Comparison of ENCODE assay signal across 8 cellular contexts in the genomic region with DNA sequence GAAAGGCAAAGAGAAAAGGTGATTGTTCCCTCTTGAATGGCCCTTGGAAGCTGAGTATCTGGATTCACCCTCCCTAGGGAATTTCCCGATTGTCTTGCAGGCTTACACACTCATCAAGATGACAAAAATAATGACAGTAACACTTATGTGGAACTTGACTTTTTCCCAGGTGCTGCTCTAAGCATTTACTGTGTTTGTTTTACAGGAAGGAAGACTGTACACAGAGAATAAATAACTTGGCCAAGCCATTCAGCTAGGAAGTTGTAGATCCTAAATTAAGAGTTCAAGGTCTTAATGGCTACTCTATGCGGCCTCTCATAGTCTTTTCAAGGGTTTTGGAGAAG. TPM values are rescaled to one million over a fixed set of nuclear protein-coding genes. Genes with fewer than 3 reads are reported as not detected.
DNase-seq lines count a peak whose midpoint lies in the region; ATAC-seq and TF ChIP-seq lines count a peak whose summit lies in the region.

No MANE protein-coding gene starts in this region.

- ATAC-seq in RWPE2 (ENCODE audit: low read depth) = no peak
- ATAC-seq in HG03439 (IDR thresholded peaks at IDR 0.05; ENCODE audit: unreplicated experiment) = no peak
- no peak for ATAC-seq in HG03571 (IDR thresholded peaks at IDR 0.05; ENCODE audit: unreplicated experiment)

- H3K4me3 ChIP-seq in RWPE2 (ENCODE audit: severe bottlenecking) = peak overlapping the region; percentile 41
- peak overlapping the region; percentile 61 to 72 (median 65) for H3K4me3 ChIP-seq in skeletal muscle tissue (ENCODE audit: low read length in 3 of 3)

- no peaks in the 10 kb centered on the region for H3K4me1 ChIP-seq in RWPE2 (ENCODE audit: insufficient read depth, poor library complexity, severe bottlenecking)
- peaks cover 5 to 9% (median 7%) of the 10 kb centered on the region in 3 donors for H3K4me1 ChIP-seq in skeletal muscle tissue (ENCODE audit: control insufficient read depth in 3 of 3, insufficient read depth in 3 of 3, low read length in 3 of 3)

- no peak overlapping the region for H3K27ac ChIP-seq in RWPE2 (ENCODE audit: poor library complexity, severe bottlenecking)
- no peak overlapping the region for H3K27ac ChIP-seq in skeletal muscle tissue (ENCODE audit: low read depth, low read length)

- H3K9me3 ChIP-seq in RWPE2 (ENCODE audit: severe bottlenecking) = peaks cover 9% of the 10 kb centered on the region
- peaks cover 0 to under 1% (median 0%) of the 10 kb centered on the region in 3 donors for H3K9me3 ChIP-seq in skeletal muscle tissue (ENCODE audit: control insufficient read depth in 3 of 3, low read length in 3 of 3)

- H3K36me3 ChIP-seq in RWPE2 (ENCODE audit: low read depth) = no peaks in the 10 kb centered on the region
- H3K36me3 ChIP-seq in skeletal muscle tissue (ENCODE audit: control insufficient read depth in 3 of 3, insufficient read depth in 3 of 3, low read length in 3 of 3) = no peaks in the 10 kb centered on the region

- DNase-seq in NCI-H1417 (lab: John Stamatoyannopoulos, UW) = peak; percentile 0 to 71 (median 15)
- no peak for DNase-seq in NCI-H1417 treated with DMSO at 0.1 percent for 48 hours (lab: John Stamatoyannopoulos, UW)
- DNase-seq in RWPE2 (ENCODE audit: low spot score) = no peak
- DNase-seq in foreskin melanocyte = peak; percentile 42
- no peak for DNase-seq in NCI-H1436 (lab: John Stamatoyannopoulos, UW)

- no peaks in the 10 kb centered on the region for H3K27me3 ChIP-seq in RWPE2 (ENCODE audit: insufficient read depth, poor library complexity, severe bottlenecking)
- peaks cover 9 to 18% (median 17%) of the 10 kb centered on the region in 3 donors for H3K27me3 ChIP-seq in skeletal muscle tissue (ENCODE audit: control insufficient read depth in 3 of 3, insufficient read depth in 3 of 3, low read length in 3 of 3)

- TF ChIP-seq CTCF in RWPE2 (IDR thresholded peaks at IDR 0.05; ENCODE audit: poor library complexity, severe bottlenecking) = no peak

- peak overlapping the region in 1 of 3 donors; percentile 7 for H3K9ac ChIP-seq in skeletal muscle tissue (ENCODE audit: low read depth in 1 of 3, low read length in 3 of 3)

RNA-seq across cellular contexts. Expression of gene DPP4, which starts 0.5 kb away (rescaled TPM):
- 24.0 TPM for total RNA-seq in skeletal muscle tissue

Comparison
In these comparisons a context has a peak if more than half of its experiments do, and no peak if none do; other contexts are left out.
1. DNase-seq: peak in NCI-H1417 (3 of 3) and foreskin melanocyte (single experiment); none in NCI-H1417 treated with DMSO at 0.1 percent for 48 hours (single experiment), RWPE2 (single experiment) and NCI-H1436 (single experiment).